8 cellular contexts compared by ENCODE assay signal in the genomic region with DNA sequence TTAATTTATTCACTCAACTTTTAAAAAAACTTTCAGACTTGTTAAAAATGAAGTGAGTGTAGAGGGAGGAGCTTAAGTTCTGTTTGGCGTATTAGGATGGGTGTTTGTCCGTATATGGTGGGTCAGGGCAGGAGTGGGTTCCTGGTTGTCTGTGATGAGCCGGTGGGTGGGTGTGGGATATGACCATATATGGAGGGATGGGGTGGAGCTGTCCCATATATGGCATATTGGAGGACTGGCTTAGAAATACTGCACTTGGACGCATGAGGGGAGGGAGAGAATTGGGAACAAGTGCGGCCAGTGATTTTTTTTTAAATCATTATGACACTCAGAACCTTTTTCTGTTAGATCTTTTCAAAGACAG. TPM values are rescaled to one million over a fixed set of nuclear protein-coding genes. Genes with fewer than 3 reads are reported as not detected.
A peak's percentile ranks its signal among the peaks of the same experiment; 100 is the strongest.
DNase-seq lines count a peak whose midpoint lies in the region; ATAC-seq, FAIRE-seq and TF ChIP-seq lines count a peak whose summit lies in the region.

No MANE protein-coding gene starts in this region.

- intact Hi-C loops in left colon (cut with DNase I, micrococcal nuclease) = no loop called here

- DNase-seq in NCI-H446 (lab: John Stamatoyannopoulos, UW) (peak; percentile 72 to 84), coronary artery (ENCODE audit: low spot score) (peak; percentile 94), left colon (peak; percentile 71 to 94)
- peak; percentile 87 for DNase-seq in activated CD4-positive, alpha-beta T cell treated with anti-CD3 and anti-CD28 coated beads for 48 hours
- DNase-seq in stimulated activated CD4-positive, alpha-beta T cell treated with anti-CD3 and anti-CD28 coated beads, Interleukin-2, amount 100 ng/mL, for 24 hours = peak; percentile 73 to 82

- ATAC-seq in GM18511 (IDR thresholded peaks at IDR 0.05; ENCODE audit: unreplicated experiment) (peak; percentile 74), HG03064 (IDR thresholded peaks at IDR 0.05; ENCODE audit: low read depth, unreplicated experiment) (peak; percentile 51), left colon (peak; percentile 64)

- no peak for TF ChIP-seq CTCF in coronary artery (IDR thresholded peaks at IDR 0.05)

- peak overlapping the region; percentile 82 to 99 for H3K27ac ChIP-seq in coronary artery

- peak overlapping the region; percentile 92 for H3K4me3 ChIP-seq in coronary artery

- peak; percentile 74 for FAIRE-seq in A204.1 (lab: Jason Lieb, UNC)

RNA-seq across cellular contexts. Expression of gene KDM3A, which starts 1.5 kb away (rescaled TPM):
- 10 to 100 TPM; 33.0 to 56.6 TPM for total RNA-seq in left colon

Comparison
In these comparisons a context has a peak if more than half of its experiments do, and no peak if none do; other contexts are left out.
1. Peak in every context shown above with its lines: DNase-seq, ATAC-seq, H3K4me3 ChIP-seq and H3K27ac ChIP-seq.